ENCODE assay signal across 8 cellular contexts in genomic region chr2:74307720-74308119, GRCh38. TPM values are rescaled to one million over a fixed set of nuclear protein-coding genes. Genes with fewer than 3 reads are reported as not detected.
"Had no signal": no experiment of that assay in that cellular context is flagged by ENCODE, and none has a peak within 500 bp of the region (broad histone marks: within the 10 kb centered on the region; RNA-seq: fewer than 3 reads in every experiment).

No MANE protein-coding gene starts in this region.

- H3K4me3 ChIP-seq: K562 had no signal

- H3K9me3 Mint-ChIP-seq: IgD-negative memory B cell had no signal

- H3K4me3 Mint-ChIP-seq: IgD-negative memory B cell had no signal

- DNase-seq: IMR-90, KBM-7, KG1 had no signal

- H3K27me3 Mint-ChIP-seq: IgD-negative memory B cell had no signal

- H3K4me1 Mint-ChIP-seq: IgD-negative memory B cell had no signal

- ATAC-seq: K562 had no signal

- H3K27ac Mint-ChIP-seq: IgD-negative memory B cell had no signal

- H3K27ac ChIP-seq: HL-60 had no signal

- FAIRE-seq: HTR-8/SVneo, K562 had no signal

RNA-seq across cellular contexts. Expression of gene SLC4A5, which starts 35.5 kb away (rescaled TPM):
- total RNA-seq: HT1080 had no signal
